In the genomic region with DNA sequence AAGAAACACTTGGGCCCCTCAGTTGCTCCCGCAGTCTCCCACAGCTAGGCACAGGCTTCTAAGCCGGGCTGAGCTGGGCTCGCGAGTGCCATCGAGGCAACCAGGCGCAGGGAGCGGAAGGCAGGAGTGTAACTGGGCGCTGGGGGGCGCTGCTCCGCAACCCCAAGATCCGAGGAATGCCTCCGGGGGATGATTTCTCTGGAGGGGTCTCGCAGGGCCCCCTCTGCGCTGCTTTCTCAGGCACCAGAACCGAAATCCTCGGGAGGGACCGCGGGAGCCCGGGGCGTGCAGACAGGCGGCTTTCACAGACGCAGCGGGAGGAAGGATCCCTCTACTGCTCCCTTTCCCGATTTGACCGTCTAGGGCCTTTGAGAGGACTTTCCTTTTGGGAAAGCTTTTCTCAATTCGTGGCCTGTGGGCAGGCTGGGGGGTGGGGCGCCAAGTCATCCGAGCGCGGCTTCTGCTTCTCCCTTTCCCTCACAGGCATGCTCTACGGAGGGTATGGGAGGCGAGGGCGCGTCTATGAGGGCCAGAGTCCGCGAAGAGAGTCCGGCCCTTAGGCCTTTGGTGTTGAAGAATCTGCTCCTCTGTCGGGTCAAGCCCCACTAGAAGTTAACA, we compare ENCODE assay signal across 25 cellular contexts. TPM values are rescaled to one million over a fixed set of nuclear protein-coding genes. Genes with fewer than 3 reads are reported as not detected.
DNase-seq lines count a peak whose midpoint lies in the region; ATAC-seq and TF ChIP-seq lines count a peak whose summit lies in the region.
"Had no signal": no experiment of that assay in that cellular context is flagged by ENCODE, and none has a peak within 500 bp of the region (broad histone marks: within the 10 kb centered on the region; RNA-seq: fewer than 3 reads in every experiment).

No MANE protein-coding gene starts in this region.

- no peak overlapping the region for H3K27ac Mint-ChIP-seq in endothelial cell (ENCODE audit: unreplicated experiment)
- no peak overlapping the region for H3K27ac Mint-ChIP-seq in type B pancreatic cell
- no peak overlapping the region for H3K27ac Mint-ChIP-seq in activated CD8-positive, alpha-beta memory T cell treated with anti-CD3 and anti-CD28 coated beads, Interleukin-2, amount 10 ng/mL, durations not matched to agents 7 days and 5 days
- H3K27ac Mint-ChIP-seq: stimulated activated effector memory CD8-positive, alpha-beta T cell treated with anti-CD3 and anti-CD28 coated beads, Interleukin-12 subunit alpha, Interleukin-12 subunit beta, amount 100 ng/mL, for 72 hours had no signal

- H3K27me3 Mint-ChIP-seq in endothelial cell (ENCODE audit: unreplicated experiment) (peaks cover 42% of the 10 kb centered on the region), type B pancreatic cell (peaks cover 99% of the 10 kb centered on the region)
- H3K27me3 Mint-ChIP-seq in activated CD8-positive, alpha-beta memory T cell treated with anti-CD3 and anti-CD28 coated beads, Interleukin-2, amount 10 ng/mL, durations not matched to agents 7 days and 5 days: peaks cover 93% of the 10 kb centered on the region

- no peak for TF ChIP-seq POLR2A in right lobe of liver (IDR thresholded peaks at IDR 0.05)

- H3K36me3 ChIP-seq in right lobe of liver: no peaks in the 10 kb centered on the region
- H3K36me3 ChIP-seq: colonic mucosa, esophagus squamous epithelium, heart right ventricle, tibial nerve had no signal

- peaks cover 26 to 42% of the 10 kb centered on the region in 2 donors for H3K27me3 ChIP-seq in right lobe of liver

- DNase-seq in DMS53 (lab: John Stamatoyannopoulos, UW) (peak; percentile 66), DMS53 treated with DMSO at 0.1 percent for 48 hours (lab: John Stamatoyannopoulos, UW; ENCODE audit: unreplicated experiment) (no peak), endothelial cell (ENCODE audit: low spot score) (no peak), right lobe of liver (no peak), type B pancreatic cell (ENCODE audit: extremely low spot score, unreplicated experiment) (no peak), foreskin fibroblast (no peak), GF-D8 (lab: John Stamatoyannopoulos, UW) (no peak)
- no peak for DNase-seq in activated CD8-positive, alpha-beta memory T cell treated with anti-CD3 and anti-CD28 coated beads, Interleukin-2, amount 10 ng/mL, durations not matched to agents 7 days and 5 days
- DNase-seq: activated CD4-positive, alpha-beta T cell treated with anti-CD3 and anti-CD28 coated beads, Interleukin-2, amount 50 U/mL, for 4 hours; activated naive CD4-positive, alpha-beta T cell treated with anti-CD3 and anti-CD28 coated beads, Interleukin-2, amount 50 U/mL, for 16 hours; activated T-cell treated with anti-CD3 and anti-CD28 coated beads, Interleukin-2, amount 50 U/mL, for 4 hours; C1 segment of cervical spinal cord; colonic mucosa; esophagus squamous epithelium; heart right ventricle; left cardiac atrium; NCI-H2171; SW 1271 had no signal

- no peaks in the 10 kb centered on the region for H3K9me3 Mint-ChIP-seq in endothelial cell (ENCODE audit: unreplicated experiment)
- no peaks in the 10 kb centered on the region for H3K9me3 Mint-ChIP-seq in type B pancreatic cell
- H3K9me3 Mint-ChIP-seq in activated CD8-positive, alpha-beta memory T cell treated with anti-CD3 and anti-CD28 coated beads, Interleukin-2, amount 10 ng/mL, durations not matched to agents 7 days and 5 days (ENCODE audit: low read depth): no peaks in the 10 kb centered on the region

- 25% methylated on average over 29 of the region's 38 CpGs for WGBS in right lobe of liver (ENCODE audit: insufficient coverage, low coverage, low lambda C conversion rate, missing lambda C conversion rate)

- peak; percentile 6 to 33 (median 8) for ATAC-seq in right lobe of liver
- no peak for ATAC-seq in activated CD8-positive, alpha-beta memory T cell treated with anti-CD3 and anti-CD28 coated beads, Interleukin-2, amount 10 ng/mL, durations not matched to agents 7 days and 5 days
- ATAC-seq: heart right ventricle; left cardiac atrium; stimulated activated effector memory CD8-positive, alpha-beta T cell treated with anti-CD3 and anti-CD28 coated beads, Interleukin-12 subunit alpha, Interleukin-12 subunit beta, amount 100 ng/mL, for 72 hours had no signal

- H3K4me3 Mint-ChIP-seq in endothelial cell (ENCODE audit: unreplicated experiment) (peak overlapping the region; percentile 67), type B pancreatic cell (no peak overlapping the region)
- H3K4me3 Mint-ChIP-seq in activated CD8-positive, alpha-beta memory T cell treated with anti-CD3 and anti-CD28 coated beads, Interleukin-2, amount 10 ng/mL, durations not matched to agents 7 days and 5 days: no peak overlapping the region
- H3K4me3 Mint-ChIP-seq: activated T-cell treated with anti-CD3 and anti-CD28 coated beads, Interleukin-2, amount 50 U/mL, for 4 hours; stimulated activated effector memory CD8-positive, alpha-beta T cell treated with anti-CD3 and anti-CD28 coated beads, Interleukin-12 subunit alpha, Interleukin-12 subunit beta, amount 100 ng/mL, for 72 hours had no signal

- H3K27ac ChIP-seq in right lobe of liver: no peak overlapping the region
- H3K27ac ChIP-seq: 22Rv1, colonic mucosa, esophagus squamous epithelium, heart right ventricle, tibial nerve had no signal

- H3K4me1 Mint-ChIP-seq in endothelial cell (ENCODE audit: unreplicated experiment) (peaks cover 20% of the 10 kb centered on the region), type B pancreatic cell (ENCODE audit: unreplicated experiment) (peaks cover 16% of the 10 kb centered on the region)
- H3K4me1 Mint-ChIP-seq in activated CD8-positive, alpha-beta memory T cell treated with anti-CD3 and anti-CD28 coated beads, Interleukin-2, amount 10 ng/mL, durations not matched to agents 7 days and 5 days: peaks cover 6% of the 10 kb centered on the region

- TF ChIP-seq CTCF in endothelial cell (IDR thresholded peaks at IDR 0.05; ENCODE audit: unreplicated experiment) (peak; percentile 50), right lobe of liver (IDR thresholded peaks at IDR 0.05) (no peak), type B pancreatic cell (conservative IDR thresholded peaks at IDR 0.05) (peak; percentile 49), foreskin fibroblast (IDR thresholded peaks at IDR 0.05; ENCODE audit: low read depth, low read length) (no peak)

- CTCF ChIA-PET in activated CD8-positive, alpha-beta memory T cell treated with anti-CD3 and anti-CD28 coated beads, Interleukin-2, amount 10 ng/mL, durations not matched to agents 7 days and 5 days (lab: Charles Lee): interaction anchor here (1.1 kb wide), 1 partner anchor 34 kb away, joined by 3 read pairs; no protein-coding TSS in a partner anchor

- no peak overlapping the region for H3K4me3 ChIP-seq in right lobe of liver
- no peak overlapping the region for H3K4me3 ChIP-seq in foreskin fibroblast (ENCODE audit: low read depth in 1 of 2, low read length in 2 of 2)
- H3K4me3 ChIP-seq: colonic mucosa, heart right ventricle, tibial nerve had no signal

- no peaks in the 10 kb centered on the region for H3K9me3 ChIP-seq in right lobe of liver
- H3K9me3 ChIP-seq: colonic mucosa, esophagus squamous epithelium had no signal

- H3K36me3 Mint-ChIP-seq in endothelial cell (ENCODE audit: low read depth, unreplicated experiment) (no peaks in the 10 kb centered on the region), type B pancreatic cell (no peaks in the 10 kb centered on the region)
- H3K36me3 Mint-ChIP-seq in activated CD8-positive, alpha-beta memory T cell treated with anti-CD3 and anti-CD28 coated beads, Interleukin-2, amount 10 ng/mL, durations not matched to agents 7 days and 5 days: peaks cover 2% of the 10 kb centered on the region
- H3K36me3 Mint-ChIP-seq: stimulated activated effector memory CD8-positive, alpha-beta T cell treated with anti-CD3 and anti-CD28 coated beads, Interleukin-12 subunit alpha, Interleukin-12 subunit beta, amount 100 ng/mL, for 72 hours had no signal

- peaks cover 0 to 30% (median 13%) of the 10 kb centered on the region in 4 donors for H3K4me1 ChIP-seq in right lobe of liver

- intact Hi-C loops in right lobe of liver (cut with DNase I): no loop called here

RNA-seq across cellular contexts. Expression of a gene that starts 4.3 kb away (rescaled TPM):
- not detected for total RNA-seq in endothelial cell (ENCODE audit: unreplicated experiment)
- total RNA-seq in right lobe of liver: not detected
- total RNA-seq in type B pancreatic cell (ENCODE audit: low replicate concordance): 7.4 and 9.3 TPM in 2 replicates
- not detected for total RNA-seq in activated CD8-positive, alpha-beta memory T cell treated with anti-CD3 and anti-CD28 coated beads, Interleukin-2, amount 10 ng/mL, durations not matched to agents 7 days and 5 days
- total RNA-seq: esophagus squamous epithelium, heart right ventricle, HT1080, left cardiac atrium, myocyte, posterior vena cava, RPMI7951, tibial nerve had no signal

RNA-seq across cellular contexts. Expression of a gene that starts 58.1 kb away (rescaled TPM):
- total RNA-seq in endothelial cell (ENCODE audit: unreplicated experiment): not detected
- not detected for total RNA-seq in right lobe of liver
- total RNA-seq in type B pancreatic cell (ENCODE audit: low replicate concordance): 1.1 and 2.1 TPM in 2 replicates
- total RNA-seq in activated CD8-positive, alpha-beta memory T cell treated with anti-CD3 and anti-CD28 coated beads, Interleukin-2, amount 10 ng/mL, durations not matched to agents 7 days and 5 days: not detected
- total RNA-seq: activated T-cell treated with anti-CD3 and anti-CD28 coated beads, Interleukin-2, amount 50 U/mL, for 4 hours; colonic mucosa; heart right ventricle; HT1080; left cardiac atrium; myocyte; posterior vena cava; RPMI7951; tibial nerve had no signal

Comparison
In these comparisons a context has a peak if more than half of its experiments do, and no peak if none do; other contexts are left out.
1. CTCF ChIP-seq: peak in endothelial cell (single experiment) and type B pancreatic cell (single experiment); none in right lobe of liver (0 of 4) and foreskin fibroblast (single experiment).